Comparison of ENCODE assay signal across 19 cellular contexts in the genomic region with DNA sequence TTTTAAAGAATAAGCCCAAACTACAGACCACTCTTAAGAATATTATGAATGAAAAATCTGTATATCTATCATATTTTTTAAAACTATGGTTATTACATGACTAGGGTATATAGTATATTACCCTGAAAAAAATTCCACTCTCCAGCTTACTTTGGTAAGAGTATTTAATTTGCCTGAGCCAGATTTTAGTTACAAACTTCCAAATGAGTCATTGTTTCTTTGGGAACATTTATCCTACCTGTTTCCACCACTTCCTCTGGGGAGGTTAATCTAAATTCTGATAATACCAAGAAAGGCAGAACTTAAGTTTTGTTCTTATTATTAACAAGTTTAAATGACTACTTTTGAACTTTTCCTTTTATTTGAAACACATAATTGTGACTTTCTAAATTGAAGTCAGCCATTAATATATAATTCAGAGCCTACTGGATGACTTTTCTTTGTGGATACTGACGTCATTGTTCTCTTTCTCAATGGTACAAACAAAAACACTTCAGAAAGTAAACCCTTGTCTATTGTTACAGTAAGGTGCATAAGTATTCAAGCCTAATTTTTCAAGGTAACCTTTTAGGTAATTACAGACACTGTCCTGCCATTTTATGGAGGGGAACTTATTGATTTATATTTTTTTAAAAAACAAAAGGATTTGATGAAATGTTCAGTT.
"Had no signal": no experiment of that assay in that cellular context is flagged by ENCODE, and none has a peak within 500 bp of the region (broad histone marks: within the 10 kb centered on the region; RNA-seq: fewer than 3 reads in every experiment).

No MANE protein-coding gene starts in this region.

- H3K4me1 ChIP-seq: gastrocnemius medialis, neural progenitor cell had no signal

- H3K9me3 ChIP-seq: gastrocnemius medialis, ovary had no signal

- H3K27ac ChIP-seq: gastrocnemius medialis, neural progenitor cell, ovary had no signal

- H3K9ac ChIP-seq: neural progenitor cell had no signal

- H3K27me3 Mint-ChIP-seq: effector memory CD8-positive, alpha-beta T cell; memory B cell; natural killer cell treated with Interleukin-12 subunit alpha and Interleukin-12 subunit beta and Interleukin-15 and Interleukin-18, amount 100 ng/mL, for 72 hours had no signal

- H3K27ac Mint-ChIP-seq: effector memory CD8-positive, alpha-beta T cell; memory B cell; mesothelial cell of epicardium; natural killer cell treated with Interleukin-12 subunit alpha and Interleukin-12 subunit beta and Interleukin-15 and Interleukin-18, amount 100 ng/mL, for 72 hours; neural progenitor cell had no signal

- FAIRE-seq: small intestine, urothelium cell line had no signal

- H2AFZ ChIP-seq: neural progenitor cell had no signal

- H3K27me3 ChIP-seq: gastrocnemius medialis, neural progenitor cell had no signal

- H3K4me2 ChIP-seq: neural progenitor cell had no signal

- H3K4me3 ChIP-seq: gastrocnemius medialis, neural progenitor cell, ovary had no signal

- H3K9me3 Mint-ChIP-seq: neural progenitor cell had no signal

- H3K4me3 Mint-ChIP-seq: effector memory CD8-positive, alpha-beta T cell; memory B cell; mesothelial cell of epicardium; natural killer cell treated with Interleukin-12 subunit alpha and Interleukin-12 subunit beta and Interleukin-15 and Interleukin-18, amount 100 ng/mL, for 72 hours; neural progenitor cell had no signal

- H3K4me1 Mint-ChIP-seq: memory B cell, neural progenitor cell had no signal

- H3K36me3 Mint-ChIP-seq: memory B cell; mesothelial cell of epicardium; natural killer cell treated with Interleukin-12 subunit alpha and Interleukin-12 subunit beta and Interleukin-15 and Interleukin-18, amount 100 ng/mL, for 72 hours; neural progenitor cell had no signal

- H3K36me3 ChIP-seq: gastrocnemius medialis, neural progenitor cell, ovary had no signal

- DNase-seq: central memory CD4-positive, alpha-beta T cell; cortex of kidney; effector memory CD8-positive, alpha-beta T cell; gastrocnemius medialis; glutamatergic neuron; kidney glomerular epithelial cell; nucleus accumbens; ovary; right cardiac atrium; small intestine; stimulated activated CD4-positive, alpha-beta T cell treated with anti-CD3 and anti-CD28 coated beads, Interleukin-12 subunit alpha, Interleukin-12 subunit beta, amount 100 ng/mL, for 4 hours; stimulated activated CD4-positive, alpha-beta T cell treated with anti-CD3 and anti-CD28 coated beads, Interleukin-2, amount 100 ng/mL, for 48 hours; stimulated activated naive CD4-positive, alpha-beta T cell treated with Interleukin-2 at 50 U/mL for 16 hours; trophoblast cell had no signal
